In genomic region chr11:6251120-6251733, GRCh38 we compare ENCODE assay signal across 9 cellular contexts. TPM values are rescaled to one million over a fixed set of nuclear protein-coding genes. Genes with fewer than 3 reads are reported as not detected.
DNase-seq lines count a peak whose midpoint lies in the region; ATAC-seq, FAIRE-seq and TF ChIP-seq lines count a peak whose summit lies in the region.
"Had no signal": no experiment of that assay in that cellular context is flagged by ENCODE, and none has a peak within 500 bp of the region (broad histone marks: within the 10 kb centered on the region; RNA-seq: fewer than 3 reads in every experiment).

No MANE protein-coding gene starts in this region.

- no peaks in the 10 kb centered on the region for H4K20me1 ChIP-seq in PC-3 (ENCODE audit: low read length)

- peak; percentile 42 for FAIRE-seq in GM19239 (lab: Jason Lieb, UNC)

- H3K9me2 ChIP-seq in PC-3 (replicated peaks; ENCODE audit: low read length) = no peaks in the 10 kb centered on the region

- H3K36me3 Mint-ChIP-seq in CD4-positive, alpha-beta memory T cell = no peaks in the 10 kb centered on the region
- H3K36me3 Mint-ChIP-seq in activated naive CD4-positive, alpha-beta T cell treated with anti-CD3 and anti-CD28 coated beads for 36 hours (ENCODE audit: low read depth) = no peaks in the 10 kb centered on the region

- no peak overlapping the region for H3K27ac ChIP-seq in CD4-positive, alpha-beta memory T cell (ENCODE audit: low read depth, low read length)
- H3K27ac ChIP-seq in PC-3 (ENCODE audit: low read length) (no peak overlapping the region), parathyroid adenoma (no peak overlapping the region)

- peak; percentile 75 for ATAC-seq in HG03442 (IDR thresholded peaks at IDR 0.05; ENCODE audit: unreplicated experiment)
- ATAC-seq in PC-3 = peak; percentile 88
- ATAC-seq in GM18870 (IDR thresholded peaks at IDR 0.05; ENCODE audit: unreplicated experiment) = no peak

- intact Hi-C loops in CD4-positive, alpha-beta memory T cell (cut with micrococcal nuclease) = loop anchor here (1.0 to 10.0 kb wide), 3 partner anchors 64 to 194 kb away; partner anchors contain the start of gene HPX
- intact Hi-C loops in PC-3 (cut with micrococcal nuclease) = loop anchor here (1.0 to 2.0 kb wide), 2 partner anchors 64 to 102 kb away; no protein-coding TSS in a partner anchor
- intact Hi-C loops in activated naive CD4-positive, alpha-beta T cell treated with anti-CD3 and anti-CD28 coated beads for 36 hours (cut with micrococcal nuclease) = loop anchor here (1.0 to 5.0 kb wide), 4 partner anchors 47 to 191 kb away; partner anchors contain the start of gene HPX

- no peaks in the 10 kb centered on the region for H3K4me1 Mint-ChIP-seq in CD4-positive, alpha-beta memory T cell
- H3K4me1 Mint-ChIP-seq in activated naive CD4-positive, alpha-beta T cell treated with anti-CD3 and anti-CD28 coated beads for 36 hours (ENCODE audit: low read depth) = no peaks in the 10 kb centered on the region

- peaks cover 0 to 1% of the 10 kb centered on the region in 2 donors for H3K27me3 Mint-ChIP-seq in CD4-positive, alpha-beta memory T cell
- H3K27me3 Mint-ChIP-seq in activated naive CD4-positive, alpha-beta T cell treated with anti-CD3 and anti-CD28 coated beads for 36 hours (ENCODE audit: low read depth) = no peaks in the 10 kb centered on the region

- H3K79me2 ChIP-seq in PC-3 (ENCODE audit: low read length) = no peaks in the 10 kb centered on the region
- no peaks in the 10 kb centered on the region for H3K79me2 ChIP-seq in parathyroid adenoma

- no peak overlapping the region for H2AFZ ChIP-seq in PC-3 (ENCODE audit: low read length)
- H2AFZ ChIP-seq in parathyroid adenoma = no peak overlapping the region

- no TSS peak for BruUV-seq in PC-3 (replicated peaks; lab: Mats Ljungman, UMichigan)

- TF ChIP-seq CTCF in PC-3 (conservative IDR thresholded peaks at IDR 0.05; ENCODE audit: low read depth, low read length) = peak; percentile 80
- TF ChIP-seq CTCF in parathyroid adenoma (IDR thresholded peaks at IDR 0.05) = peak; percentile 74

- CTCF ChIA-PET in CD4-positive, alpha-beta memory T cell (lab: Charles Lee; ENCODE audit: partially characterized antibody) = interaction anchor here (0.8 to 5.1 kb wide), 17 partner anchors 9 to 244 kb away, joined by 3 to 60 read pairs (median 6); partner anchors contain the start of genes CCKBR, CNGA4 and FHIP1B
- CTCF ChIA-PET in PC-3 (lab: Charles Lee) = interaction anchor here (0.5 to 2.5 kb wide), 7 partner anchors 44 to 1161 kb away, joined by 3 to 15 read pairs (median 3); no protein-coding TSS in a partner anchor
- CTCF ChIA-PET in activated naive CD4-positive, alpha-beta T cell treated with anti-CD3 and anti-CD28 coated beads for 36 hours (lab: Charles Lee) = interaction anchor here (0.8 to 5.8 kb wide), 20 partner anchors 8 to 296 kb away, joined by 3 to 105 read pairs (median 4); partner anchors contain the start of genes C11orf42, CAVIN3, CCKBR and CNGA4

- no peaks in the 10 kb centered on the region for H3K9me3 Mint-ChIP-seq in CD4-positive, alpha-beta memory T cell
- H3K9me3 Mint-ChIP-seq in activated naive CD4-positive, alpha-beta T cell treated with anti-CD3 and anti-CD28 coated beads for 36 hours = no peaks in the 10 kb centered on the region

- H3K27me3 ChIP-seq in CD4-positive, alpha-beta memory T cell (ENCODE audit: insufficient read depth, low read length) = no peaks in the 10 kb centered on the region
- peaks cover 17% of the 10 kb centered on the region; the same call in 1 of the 2 replicates for H3K27me3 ChIP-seq in PC-3 (ENCODE audit: low read length)
- no peaks in the 10 kb centered on the region for H3K27me3 ChIP-seq in parathyroid adenoma (ENCODE audit: control insufficient read depth, insufficient read depth, low read length)

- H3K4me1 ChIP-seq in CD4-positive, alpha-beta memory T cell (ENCODE audit: insufficient read depth, low read length) = no peaks in the 10 kb centered on the region
- H3K4me1 ChIP-seq in PC-3 (ENCODE audit: insufficient read depth, low read length) = no peaks in the 10 kb centered on the region
- no peaks in the 10 kb centered on the region for H3K4me1 ChIP-seq in parathyroid adenoma

- H3K4me3 Mint-ChIP-seq in CD4-positive, alpha-beta memory T cell = no peak overlapping the region
- H3K4me3 Mint-ChIP-seq in activated naive CD4-positive, alpha-beta T cell treated with anti-CD3 and anti-CD28 coated beads for 36 hours = no peak overlapping the region

- DNase-seq in CD4-positive, alpha-beta memory T cell = peak in 4 of 5 donors; percentile 26 to 35 (median 31)
- DNase-seq in GM19239 (ENCODE audit: insufficient read length, low spot score) (peak; percentile 46), PC-3 (peak; percentile 78), glomerular visceral epithelial cell (ENCODE audit: extremely low spot score) (peak; percentile 60)
- DNase-seq in activated naive CD4-positive, alpha-beta T cell treated with anti-CD3 and anti-CD28 coated beads for 36 hours = peak; percentile 73

- H3K9me3 ChIP-seq in CD4-positive, alpha-beta memory T cell (ENCODE audit: control insufficient read depth in 1 of 2, low read length in 2 of 2) = no peaks in the 10 kb centered on the region
- H3K9me3 ChIP-seq in PC-3 (ENCODE audit: low read length) (no peaks in the 10 kb centered on the region), parathyroid adenoma (ENCODE audit: control insufficient read depth, low read length) (no peaks in the 10 kb centered on the region)

- H3K4me2 ChIP-seq in PC-3 (ENCODE audit: low read length) (no peak overlapping the region), parathyroid adenoma (ENCODE audit: low read length) (no peak overlapping the region)

- no peaks in the 10 kb centered on the region for H3K36me3 ChIP-seq in CD4-positive, alpha-beta memory T cell (ENCODE audit: insufficient read depth, low read length)
- no peaks in the 10 kb centered on the region for H3K36me3 ChIP-seq in PC-3 (ENCODE audit: low read depth, low read length)
- H3K36me3 ChIP-seq in parathyroid adenoma (ENCODE audit: control insufficient read depth, insufficient read depth, low read length) = no peaks in the 10 kb centered on the region

- H3K9ac ChIP-seq in PC-3 (ENCODE audit: low read length) = no peak overlapping the region
- H3K9ac ChIP-seq in parathyroid adenoma = no peak overlapping the region

- no peaks in the 10 kb centered on the region for H3F3A ChIP-seq in PC-3 (ENCODE audit: low read length, unreplicated experiment)

- no peak overlapping the region for H3K27ac Mint-ChIP-seq in CD4-positive, alpha-beta memory T cell
- H3K27ac Mint-ChIP-seq in activated naive CD4-positive, alpha-beta T cell treated with anti-CD3 and anti-CD28 coated beads for 36 hours = no peak overlapping the region

- H3K4me3 ChIP-seq in CD4-positive, alpha-beta memory T cell (ENCODE audit: low read length in 2 of 2) = no peak overlapping the region
- H3K4me3 ChIP-seq in PC-3 (ENCODE audit: low read length) (no peak overlapping the region), parathyroid adenoma (ENCODE audit: low read depth, low read length) (no peak overlapping the region)

- POLR2A ChIA-PET in CD4-positive, alpha-beta memory T cell (lab: Charles Lee; ENCODE audit: partially characterized antibody) = no interaction called here
- POLR2A ChIA-PET in PC-3 (lab: Charles Lee; ENCODE audit: unreplicated experiment) = interaction anchor here (0.9 kb wide), 1 partner anchor 73 kb away, joined by 3 read pairs; no protein-coding TSS in a partner anchor

RNA-seq across cellular contexts. Expression of gene CCKBR, which starts 8.4 kb away (rescaled TPM):
- not detected for total RNA-seq in CD4-positive, alpha-beta memory T cell
- not detected for polyA plus RNA-seq in CD4-positive, alpha-beta memory T cell
- not detected in 2 replicates for total RNA-seq in PC-3 (2014; rRNA removed)
- not detected for total RNA-seq in activated naive CD4-positive, alpha-beta T cell treated with anti-CD3 and anti-CD28 coated beads for 36 hours
- total RNA-seq: T-helper 1 cell treated with Interleukin-12 subunit alpha and Interleukin-12 subunit beta and Interleukin-4 antibody, amounts not matched to agents 30 ng/mL and 1 ng/mL, for 36 hours had no signal

RNA-seq across cellular contexts. Expression of gene CNGA4, which starts 12.3 kb away (rescaled TPM):
- total RNA-seq in CD4-positive, alpha-beta memory T cell = under 1 TPM; 0.58 to 0.61 TPM
- polyA plus RNA-seq in CD4-positive, alpha-beta memory T cell = not detected
- 0.51 TPM in 1 of 2 replicates, not detected in the other for total RNA-seq in PC-3 (2014; rRNA removed)
- total RNA-seq in activated naive CD4-positive, alpha-beta T cell treated with anti-CD3 and anti-CD28 coated beads for 36 hours = under 1 TPM; 0.10 to 0.12 TPM

RNA-seq across cellular contexts. Expression of gene FHIP1B, which starts 16.8 kb away (rescaled TPM):
- total RNA-seq in CD4-positive, alpha-beta memory T cell = 10 to 100 TPM; 48.7 to 50.8 TPM
- polyA plus RNA-seq in CD4-positive, alpha-beta memory T cell = 10 to 100 TPM; 12.0 to 16.7 TPM
- total RNA-seq in PC-3 (2014; rRNA removed) = 23.3 and 30.4 TPM in 2 replicates
- 10 to 100 TPM; 13.0 to 13.1 TPM for total RNA-seq in activated naive CD4-positive, alpha-beta T cell treated with anti-CD3 and anti-CD28 coated beads for 36 hours

RNA-seq across cellular contexts. Expression of gene C11orf42, which starts 45.9 kb away (rescaled TPM):
- not detected for total RNA-seq in CD4-positive, alpha-beta memory T cell
- polyA plus RNA-seq in CD4-positive, alpha-beta memory T cell = not detected
- total RNA-seq in PC-3 (2014; rRNA removed) = not detected in 2 replicates
- not detected for total RNA-seq in activated naive CD4-positive, alpha-beta T cell treated with anti-CD3 and anti-CD28 coated beads for 36 hours
- total RNA-seq: T-helper 1 cell treated with Interleukin-12 subunit alpha and Interleukin-12 subunit beta and Interleukin-4 antibody, amounts not matched to agents 30 ng/mL and 1 ng/mL, for 36 hours had no signal

RNA-seq across cellular contexts. Expression of gene OR52W1, which starts 52.2 kb away (rescaled TPM):
- not detected for total RNA-seq in CD4-positive, alpha-beta memory T cell
- polyA plus RNA-seq in CD4-positive, alpha-beta memory T cell = not detected
- not detected in 2 replicates for total RNA-seq in PC-3 (2014; rRNA removed)
- not detected for total RNA-seq in activated naive CD4-positive, alpha-beta T cell treated with anti-CD3 and anti-CD28 coated beads for 36 hours
- total RNA-seq: T-helper 1 cell treated with Interleukin-12 subunit alpha and Interleukin-12 subunit beta and Interleukin-4 antibody, amounts not matched to agents 30 ng/mL and 1 ng/mL, for 36 hours had no signal
